16 cellular contexts compared by ENCODE assay signal in genomic region chr11:105361651-105362050, GRCh38.
DNase-seq lines count a peak whose midpoint lies in the region; ATAC-seq and TF ChIP-seq lines count a peak whose summit lies in the region.
"Had no signal": no experiment of that assay in that cellular context is flagged by ENCODE, and none has a peak within 500 bp of the region (broad histone marks: within the 10 kb centered on the region; RNA-seq: fewer than 3 reads in every experiment).

No MANE protein-coding gene starts in this region.

- no peak for TF ChIP-seq POLR2A in breast epithelium (IDR thresholded peaks at IDR 0.05)

- intact Hi-C loops in MCF 10A (cut with micrococcal nuclease) (no loop called here), breast epithelium (cut with DNase I; ENCODE audit: low total_unique reads) (no loop called here), PC-9 (cut with micrococcal nuclease; ENCODE audit: unreplicated experiment) (no loop called here)
- intact Hi-C loops in CD4-positive, alpha-beta T cell (cut with DNase I, micrococcal nuclease), result no loop called here

- 0 out of 2 replicates have a peak overlapping the region, but pooled peaks have one; percentile 4 for H3K4me2 ChIP-seq in PC-9
- H3K4me2 ChIP-seq: BLaER1 treated with 17β-estradiol and CSF1 and Interleukin-3, amounts not matched to agents 10 nM and 100 nM had no signal

- peak overlapping the region; percentile 76 for H2AFZ ChIP-seq in PC-9
- H2AFZ ChIP-seq: GM23248 had no signal

- H4K20me1 ChIP-seq in PC-9 (ENCODE audit: insufficient read depth), result no peaks in the 10 kb centered on the region
- H4K20me1 ChIP-seq: BLaER1 treated with 17β-estradiol and CSF1 and Interleukin-3, amounts not matched to agents 10 nM and 100 nM had no signal

- CTCF ChIA-PET in MCF 10A (lab: Yijun Ruan, JAX), result no interaction called here
- CTCF ChIA-PET in PC-9 (lab: Charles Lee), result no interaction called here
- CTCF ChIA-PET in CD4-positive, alpha-beta T cell (lab: Charles Lee), result no interaction called here

- no peaks in the 10 kb centered on the region for H3K36me3 Mint-ChIP-seq in MCF 10A (ENCODE audit: insufficient read depth, unreplicated experiment)
- no peaks in the 10 kb centered on the region for H3K36me3 Mint-ChIP-seq in CD4-positive, alpha-beta T cell (ENCODE audit: low read depth)
- H3K36me3 Mint-ChIP-seq: CD4-positive, CD25-positive, alpha-beta regulatory T cell had no signal

- no peak overlapping the region for H3K4me3 Mint-ChIP-seq in MCF 10A (ENCODE audit: unreplicated experiment)
- no peak overlapping the region for H3K4me3 Mint-ChIP-seq in CD4-positive, alpha-beta T cell
- H3K4me3 Mint-ChIP-seq: CD4-positive, CD25-positive, alpha-beta regulatory T cell had no signal

- no peak for ATAC-seq in HG03045 (IDR thresholded peaks at IDR 0.05; ENCODE audit: unreplicated experiment)
- ATAC-seq in CD4-positive, alpha-beta T cell (ENCODE audit: poor library complexity), result no peak
- ATAC-seq: K562 had no signal

- H3K4me3 ChIP-seq in breast epithelium, result no peak overlapping the region
- H3K4me3 ChIP-seq in PC-9, result no peak overlapping the region
- H3K4me3 ChIP-seq: BLaER1 treated with 17β-estradiol and CSF1 and Interleukin-3, amounts not matched to agents 10 nM and 100 nM; GM23248; K562 had no signal

- no peaks in the 10 kb centered on the region for H3K79me2 ChIP-seq in PC-9 (ENCODE audit: low read depth)

- no peaks in the 10 kb centered on the region for H3K9me3 ChIP-seq in breast epithelium
- H3K9me3 ChIP-seq in PC-9 (ENCODE audit: insufficient read depth, low read depth), result no peaks in the 10 kb centered on the region
- H3K9me3 ChIP-seq in CD4-positive, alpha-beta T cell (ENCODE audit: control insufficient read depth, low read length), result no peaks in the 10 kb centered on the region

- POLR2A ChIA-PET in MCF 10A (lab: Yijun Ruan, JAX), result interaction anchor here (0.7 kb wide), 1 partner anchor 44 kb away, joined by 3 read pairs; no protein-coding TSS in a partner anchor
- POLR2A ChIA-PET in PC-9 (lab: Charles Lee; ENCODE audit: unreplicated experiment), result no interaction called here
- POLR2A ChIA-PET in CD4-positive, alpha-beta T cell (lab: Charles Lee), result no interaction called here

- H3K36me3 ChIP-seq in breast epithelium, result no peaks in the 10 kb centered on the region
- no peaks in the 10 kb centered on the region for H3K36me3 ChIP-seq in PC-9 (ENCODE audit: low read depth)
- H3K36me3 ChIP-seq: BLaER1 treated with 17β-estradiol and CSF1 and Interleukin-3, amounts not matched to agents 10 nM and 100 nM had no signal

- peak overlapping the region; percentile 1 for H3K27ac Mint-ChIP-seq in MCF 10A (ENCODE audit: low read depth, unreplicated experiment)
- no peak overlapping the region for H3K27ac Mint-ChIP-seq in CD4-positive, alpha-beta T cell
- H3K27ac Mint-ChIP-seq: CD4-positive, CD25-positive, alpha-beta regulatory T cell had no signal

- H3K4me1 Mint-ChIP-seq in MCF 10A (ENCODE audit: insufficient read depth, unreplicated experiment), result peaks cover 14% of the 10 kb centered on the region
- no peaks in the 10 kb centered on the region for H3K4me1 Mint-ChIP-seq in CD4-positive, alpha-beta T cell (ENCODE audit: low read depth)

- no peaks in the 10 kb centered on the region for H3K27me3 ChIP-seq in breast epithelium
- no peaks in the 10 kb centered on the region for H3K27me3 ChIP-seq in PC-9 (ENCODE audit: insufficient read depth, low read depth)
- H3K27me3 ChIP-seq in CD4-positive, alpha-beta T cell (ENCODE audit: control insufficient read depth, insufficient read depth, low read length), result peaks cover 4% of the 10 kb centered on the region
- H3K27me3 ChIP-seq: BLaER1 treated with 17β-estradiol and CSF1 and Interleukin-3, amounts not matched to agents 10 nM and 100 nM had no signal

- BruUV-seq in MCF 10A (replicated peaks; lab: Mats Ljungman, UMichigan), result no TSS peak
- no TSS peak for BruUV-seq in PC-9 (replicated peaks; lab: Mats Ljungman, UMichigan)

- no peaks in the 10 kb centered on the region for H3K27me3 Mint-ChIP-seq in MCF 10A (ENCODE audit: insufficient read depth, unreplicated experiment)
- no peaks in the 10 kb centered on the region for H3K27me3 Mint-ChIP-seq in CD4-positive, alpha-beta T cell
- H3K27me3 Mint-ChIP-seq: CD4-positive, CD25-positive, alpha-beta regulatory T cell had no signal

- H3K27ac ChIP-seq in breast epithelium, result no peak overlapping the region
- H3K27ac ChIP-seq in PC-9, result no peak overlapping the region
- H3K27ac ChIP-seq in epithelial cell of prostate, result peak overlapping the region; percentile 63
- no peak overlapping the region for H3K27ac ChIP-seq in CD4-positive, alpha-beta T cell (ENCODE audit: low read depth, low read length)
- H3K27ac ChIP-seq: BLaER1 treated with 17β-estradiol and CSF1 and Interleukin-3, amounts not matched to agents 10 nM and 100 nM; GM23248; HL-60 had no signal

- no peaks in the 10 kb centered on the region for H3K4me1 ChIP-seq in breast epithelium
- H3K4me1 ChIP-seq in PC-9 (replicated peaks; ENCODE audit: insufficient read depth), result peaks cover 2% of the 10 kb centered on the region

- H3K9me3 Mint-ChIP-seq in MCF 10A (ENCODE audit: unreplicated experiment), result no peaks in the 10 kb centered on the region
- no peaks in the 10 kb centered on the region for H3K9me3 Mint-ChIP-seq in CD4-positive, alpha-beta T cell
- H3K9me3 Mint-ChIP-seq: CD4-positive, CD25-positive, alpha-beta regulatory T cell had no signal

- no peaks in the 10 kb centered on the region for H3F3A ChIP-seq in PC-9 (ENCODE audit: insufficient read depth, low read depth)

- TF ChIP-seq CTCF in MCF 10A (IDR thresholded peaks at IDR 0.05; ENCODE audit: unreplicated experiment) (no peak), breast epithelium (IDR thresholded peaks at IDR 0.05) (no peak), PC-9 (conservative IDR thresholded peaks at IDR 0.05) (no peak)
- no peak for TF ChIP-seq CTCF in CD4-positive, alpha-beta T cell (IDR thresholded peaks at IDR 0.05)

- DNase-seq in MCF 10A (ENCODE audit: unreplicated experiment) (peak; percentile 8), breast epithelium (ENCODE audit: low spot score in 2 of 2) (no peak), PC-9 (no peak), epithelial cell of prostate (ENCODE audit: low read depth, low spot score) (no peak)
- no peak for DNase-seq in activated CD4-positive, alpha-beta T cell treated with anti-CD3 and anti-CD28 coated beads for 48 hours
- DNase-seq in CD4-positive, alpha-beta T cell, result no peak
- DNase-seq: ACHN; Calu3; CD4-positive, CD25-positive, alpha-beta regulatory T cell; DND-41; GF-D8; GM23248 had no signal

- H3K9me2 ChIP-seq in PC-9 (ENCODE audit: insufficient read depth), result peaks cover 4% of the 10 kb centered on the region; the same call in 1 of the 2 replicates
